Comparison of ENCODE assay signal across 8 cellular contexts in the genomic region with DNA sequence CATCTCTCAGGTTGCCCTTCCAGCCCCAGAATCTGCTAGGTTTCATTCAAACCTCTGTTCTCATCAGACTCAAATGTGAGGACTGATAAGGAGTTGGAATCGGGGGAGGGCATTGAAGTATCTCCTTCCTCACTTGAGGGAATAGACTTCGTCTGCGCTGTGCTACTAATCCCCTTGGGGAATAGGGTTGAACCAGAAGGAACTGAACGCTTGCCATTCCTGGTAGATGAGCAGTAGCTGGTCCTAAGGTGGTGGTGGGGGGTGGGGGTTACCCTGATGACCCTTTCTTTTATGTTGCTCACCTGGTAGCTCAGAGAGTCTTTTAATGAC. TPM values are rescaled to one million over a fixed set of nuclear protein-coding genes. Genes with fewer than 3 reads are reported as not detected.
DNase-seq lines count a peak whose midpoint lies in the region; ATAC-seq, FAIRE-seq and TF ChIP-seq lines count a peak whose summit lies in the region.

No MANE protein-coding gene starts in this region.

- H3K9me3 Mint-ChIP-seq in astrocyte (ENCODE audit: unreplicated experiment): no peaks in the 10 kb centered on the region

- peak overlapping the region; percentile 80 for H3K4me3 Mint-ChIP-seq in astrocyte (ENCODE audit: unreplicated experiment)

- no peaks in the 10 kb centered on the region for H4K20me1 ChIP-seq in BLaER1 treated with 17β-estradiol and CSF1 and Interleukin-3, amounts not matched to agents 10 nM and 100 nM
- H4K20me1 ChIP-seq in astrocyte (ENCODE audit: insufficient read depth, low read length): peaks cover 3% of the 10 kb centered on the region

- peaks cover 0 to 6% (median 0%) of the 10 kb centered on the region in 11 experiments; a peak in 8 of 22 replicates for H3K27me3 ChIP-seq in BLaER1 treated with 17β-estradiol and CSF1 and Interleukin-3, amounts not matched to agents 10 nM and 100 nM
- H3K27me3 ChIP-seq in astrocyte (ENCODE audit: insufficient read depth, low read length): no peaks in the 10 kb centered on the region
- H3K27me3 ChIP-seq in mononuclear cell (ENCODE audit: insufficient read depth, low read length): no peaks in the 10 kb centered on the region
- H3K27me3 ChIP-seq in foreskin keratinocyte: no peaks in the 10 kb centered on the region

- H3K27ac Mint-ChIP-seq in astrocyte (ENCODE audit: unreplicated experiment): no peak overlapping the region

- peaks cover 31% of the 10 kb centered on the region for H3K79me2 ChIP-seq in astrocyte (ENCODE audit: insufficient read depth, low read length)

- H3K4me3 ChIP-seq in BLaER1 treated with 17β-estradiol and CSF1 and Interleukin-3, amounts not matched to agents 10 nM and 100 nM: peak overlapping the region; percentile 58 to 78 (median 72); a peak in 19 of 20 replicates
- H3K4me3 ChIP-seq in astrocyte (ENCODE audit: insufficient read depth, low read depth, low read length) (peak overlapping the region; percentile 73), mononuclear cell (ENCODE audit: low read length) (peak overlapping the region; percentile 43)

- H3K4me2 ChIP-seq in BLaER1 treated with 17β-estradiol and CSF1 and Interleukin-3, amounts not matched to agents 10 nM and 100 nM: peak overlapping the region; percentile 69 to 85 (median 73)
- peak overlapping the region; percentile 94 for H3K4me2 ChIP-seq in astrocyte (ENCODE audit: low read length)

- peak overlapping the region; percentile 49 for H2AFZ ChIP-seq in astrocyte (ENCODE audit: low read depth, low read length)

- FAIRE-seq in astrocyte (lab: Jason Lieb, UNC): no peak

- ATAC-seq in foreskin keratinocyte (no peak), GM21390 (IDR thresholded peaks at IDR 0.05; ENCODE audit: unreplicated experiment) (no peak)

- H3K4me1 ChIP-seq in BLaER1 treated with 17β-estradiol and CSF1 and Interleukin-3, amounts not matched to agents 10 nM and 100 nM: peaks cover 27 to 46% (median 32%) of the 10 kb centered on the region in 10 experiments
- H3K4me1 ChIP-seq in astrocyte (ENCODE audit: insufficient read depth, low read length) (peaks cover 13% of the 10 kb centered on the region), mononuclear cell (ENCODE audit: insufficient read depth, low read length) (peaks cover 22% of the 10 kb centered on the region), foreskin keratinocyte (peaks cover 3% of the 10 kb centered on the region)

- H3K27ac ChIP-seq in BLaER1 treated with 17β-estradiol and CSF1 and Interleukin-3, amounts not matched to agents 10 nM and 100 nM: peak overlapping the region in 7 of 11 experiments; percentile 38 to 62 (median 54); a peak in 8 of 22 replicates
- peak overlapping the region; percentile 8 for H3K27ac ChIP-seq in KOPT-K1 (ENCODE audit: low read depth, low read length, poor library complexity, severe bottlenecking)
- H3K27ac ChIP-seq in astrocyte (ENCODE audit: low read depth, low read length): peak overlapping the region; percentile 23
- H3K27ac ChIP-seq in foreskin keratinocyte: no peak overlapping the region

- H3K4me1 Mint-ChIP-seq in astrocyte (ENCODE audit: low read depth, unreplicated experiment): no peaks in the 10 kb centered on the region

- H3K36me3 ChIP-seq in BLaER1 treated with 17β-estradiol and CSF1 and Interleukin-3, amounts not matched to agents 10 nM and 100 nM: no peaks in the 10 kb centered on the region
- H3K36me3 ChIP-seq in KOPT-K1 (ENCODE audit: insufficient read depth, low read length): no peaks in the 10 kb centered on the region
- H3K36me3 ChIP-seq in astrocyte (ENCODE audit: insufficient read depth, low read length): no peaks in the 10 kb centered on the region

- no peak for TF ChIP-seq CTCF in astrocyte (IDR thresholded peaks at IDR 0.05; ENCODE audit: insufficient read depth, low read depth, low read length)
- TF ChIP-seq CTCF in foreskin keratinocyte (conservative IDR thresholded peaks at IDR 0.05): no peak

- H3K36me3 Mint-ChIP-seq in astrocyte (ENCODE audit: low read depth, unreplicated experiment): no peaks in the 10 kb centered on the region

- peak overlapping the region in 9 of 11 experiments; percentile 59 to 77 (median 72); a peak in 19 of 22 replicates for H3K9ac ChIP-seq in BLaER1 treated with 17β-estradiol and CSF1 and Interleukin-3, amounts not matched to agents 10 nM and 100 nM
- H3K9ac ChIP-seq in astrocyte (ENCODE audit: low read length): peak overlapping the region; percentile 79

- peaks cover 27 to 43% (median 33%) of the 10 kb centered on the region in 11 experiments for H3K9me3 ChIP-seq in BLaER1 treated with 17β-estradiol and CSF1 and Interleukin-3, amounts not matched to agents 10 nM and 100 nM (replicated peaks in 1 of 11)
- H3K9me3 ChIP-seq in KOPT-K1 (ENCODE audit: insufficient read depth, low read length, poor library complexity, severe bottlenecking) (no peaks in the 10 kb centered on the region), astrocyte (ENCODE audit: insufficient read depth, low read depth, low read length) (no peaks in the 10 kb centered on the region), mononuclear cell (ENCODE audit: low read depth, low read length) (no peaks in the 10 kb centered on the region)

- no peaks in the 10 kb centered on the region for H3K27me3 Mint-ChIP-seq in astrocyte (ENCODE audit: low read depth, unreplicated experiment)

- no peak for DNase-seq in astrocyte (ENCODE audit: low read depth)
- DNase-seq in activated CD8-positive, alpha-beta memory T cell treated with anti-CD3 and anti-CD28 coated beads for 24 hours: no peak
- DNase-seq in foreskin keratinocyte: no peak
- no peak for DNase-seq in NCI-H1417 treated with DMSO at 0.1 percent for 48 hours (lab: John Stamatoyannopoulos, UW)

RNA-seq across cellular contexts. Expression of gene SLC9A7, which starts 0.7 kb away (rescaled TPM):
- total RNA-seq in astrocyte (20.8 and 21.0 TPM in 2 replicates), mononuclear cell (12.5 TPM), foreskin keratinocyte (12.5 and 15.8 TPM in 2 replicates)
- 2.8 and 3.0 TPM in 2 replicates for polyA plus RNA-seq in foreskin keratinocyte
